Comparison of ENCODE assay signal across 8 cellular contexts in genomic region chr15:66701422-66702034, GRCh38. TPM values are rescaled to one million over a fixed set of nuclear protein-coding genes. Genes with fewer than 3 reads are reported as not detected.
DNase-seq lines count a peak whose midpoint lies in the region; ATAC-seq and TF ChIP-seq lines count a peak whose summit lies in the region.

No MANE protein-coding gene starts in this region.

- H3K4me1 ChIP-seq in body of pancreas (peaks cover 42% of the 10 kb centered on the region), iPS-20b (ENCODE audit: insufficient read depth, low read length) (peaks cover 9% of the 10 kb centered on the region), spleen (peaks cover 10 to 67% (median 33%) of the 10 kb centered on the region in 6 donors)

- TF ChIP-seq POLR2A in body of pancreas (IDR thresholded peaks at IDR 0.05) = no peak
- no peak for TF ChIP-seq POLR2A in spleen (IDR thresholded peaks at IDR 0.05)

- no peaks in the 10 kb centered on the region for H3K36me3 ChIP-seq in body of pancreas (replicated peaks in 1 of 2; ENCODE audit: insufficient read depth in 1 of 2, low read depth in 2 of 2)
- no peaks in the 10 kb centered on the region for H3K36me3 ChIP-seq in iPS-20b (ENCODE audit: insufficient read depth, low read depth, low read length)
- no peaks in the 10 kb centered on the region for H3K36me3 ChIP-seq in spleen

- peak; percentile 36 for ATAC-seq in HG02973 (IDR thresholded peaks at IDR 0.05; ENCODE audit: unreplicated experiment)
- ATAC-seq in body of pancreas = peak; percentile 31
- ATAC-seq in HG03159 (IDR thresholded peaks at IDR 0.05; ENCODE audit: unreplicated experiment) = no peak

- peak overlapping the region; percentile 57 to 58 for H3K4me3 ChIP-seq in body of pancreas
- peak overlapping the region; percentile 87 for H3K4me3 ChIP-seq in iPS-20b (ENCODE audit: low read length)
- H3K4me3 ChIP-seq in spleen = peak overlapping the region; percentile 72 to 94 (median 84)

- peak overlapping the region; percentile 74 to 92 (median 87) for H3K27ac ChIP-seq in body of pancreas
- H3K27ac ChIP-seq in iPS-20b (ENCODE audit: low read length) = no peak overlapping the region
- H3K27ac ChIP-seq in spleen = peak overlapping the region in 7 of 8 donors; percentile 48 to 86 (median 79)

- peak; percentile 44 for DNase-seq in stimulated activated CD4-positive, alpha-beta T cell treated with anti-CD3 and anti-CD28 coated beads, Interleukin-15, amount 100 ng/mL, for 24 hours
- no peak for DNase-seq in stimulated activated CD4-positive, alpha-beta T cell treated with anti-CD3 and anti-CD28 coated beads, Interleukin-12 subunit alpha, Interleukin-12 subunit beta, amount 100 ng/mL, for 4 hours
- DNase-seq in RKO (ENCODE audit: low spot score) = peak; percentile 30
- DNase-seq in body of pancreas = peak in 3 of 4 donors; percentile 32 to 45 (median 45)
- DNase-seq in spleen = peak; percentile 89

- no peaks in the 10 kb centered on the region for H3K27me3 ChIP-seq in body of pancreas
- H3K27me3 ChIP-seq in iPS-20b (ENCODE audit: insufficient read depth, low read length) = peaks cover 50% of the 10 kb centered on the region
- H3K27me3 ChIP-seq in spleen (replicated peaks in 1 of 7) = peaks cover 0 to 49% (median 33%) of the 10 kb centered on the region in 7 donors

- intact Hi-C loops in body of pancreas (cut with DNase I) = no loop called here
- intact Hi-C loops in spleen (cut with DNase I; ENCODE audit: low total_unique reads) = no loop called here

- WGBS in body of pancreas, 2 donors = 0 to 1% methylated on average over 4 to 34 of the region's 48 CpGs
- 0 to 2% (median 1%) methylated on average over 11 to 48 of the region's 48 CpGs for WGBS in spleen, 5 donors

- H3K9ac ChIP-seq in iPS-20b (ENCODE audit: low read depth, low read length) = peak overlapping the region; percentile 62; the same call in 1 of the 2 replicates

- TF ChIP-seq CTCF in body of pancreas (IDR thresholded peaks at IDR 0.05) = no peak
- no peak for TF ChIP-seq CTCF in spleen (IDR thresholded peaks at IDR 0.05 in 8 of 11, conservative IDR thresholded peaks at IDR 0.05 in 3 of 11)

- H3K9me3 ChIP-seq in body of pancreas (no peaks in the 10 kb centered on the region), iPS-20b (ENCODE audit: insufficient read depth, low read depth, low read length) (no peaks in the 10 kb centered on the region), spleen (no peaks in the 10 kb centered on the region)

RNA-seq across cellular contexts. Expression of gene SMAD6, which starts 0.5 kb away (rescaled TPM):
- total RNA-seq in body of pancreas (10 to 100 TPM; 14.0 to 25.4 TPM), spleen (10 to 100 TPM in 2 of 7 donors, 1 to 10 TPM in 5; 3.6 to 14.0 (median 6.9) TPM)
- polyA plus RNA-seq in spleen = 1 to 10 TPM in 2 of 3 donors, under 1 TPM in 1; 0.72 to 3.5 (median 3.4) TPM
